Comparison of ENCODE assay signal across 1 cellular context in the genomic region with DNA sequence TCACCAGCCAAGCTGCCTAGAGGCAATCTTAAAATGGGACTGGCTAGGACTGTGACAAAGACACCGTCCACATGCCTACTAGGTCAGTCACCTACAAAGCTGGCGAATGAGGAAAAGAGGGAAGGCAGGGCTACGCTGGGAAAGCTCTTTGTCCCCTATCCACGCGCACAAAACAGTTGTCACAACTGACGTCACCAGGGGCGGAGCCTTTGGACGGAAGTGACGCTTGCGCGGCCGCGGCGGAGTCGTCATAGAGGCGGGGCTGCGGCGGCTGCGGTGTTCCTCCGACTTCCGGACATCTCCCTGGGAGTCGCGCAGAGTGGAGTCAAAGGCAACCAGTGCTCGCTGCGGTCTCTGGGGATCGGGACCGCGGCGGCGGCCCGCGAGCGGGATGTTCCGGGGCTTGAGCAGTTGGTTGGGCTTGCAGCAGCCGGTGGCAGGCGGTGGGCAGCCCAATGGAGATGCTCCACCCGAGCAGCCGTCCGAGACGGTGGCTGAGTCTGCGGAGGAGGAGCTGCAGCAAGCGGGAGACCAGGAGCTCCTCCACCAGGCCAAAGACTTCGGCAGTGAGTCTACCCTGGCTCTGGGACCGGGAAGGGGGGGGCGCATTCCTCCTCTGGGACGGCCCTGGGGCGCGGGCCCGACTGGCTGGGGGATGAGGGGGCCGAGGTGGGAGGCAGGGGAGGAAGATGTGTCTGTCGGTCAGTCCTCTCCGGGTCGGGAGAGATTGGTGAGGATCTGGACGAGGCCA.
TF ChIP-seq lines count a peak whose summit lies in the region.

Gene SYAP1 (plus strand): TSS at position 279 of the 751 bp plus-strand sequence. CDS start 113 bp downstream, at position 392.

TF ChIP-seq in K562, 482 proteins besides CTCF, POLR2A, EP300 and RAD21 (continued from another document and continues in another):
- TF ChIP-seq, protein P1, sequence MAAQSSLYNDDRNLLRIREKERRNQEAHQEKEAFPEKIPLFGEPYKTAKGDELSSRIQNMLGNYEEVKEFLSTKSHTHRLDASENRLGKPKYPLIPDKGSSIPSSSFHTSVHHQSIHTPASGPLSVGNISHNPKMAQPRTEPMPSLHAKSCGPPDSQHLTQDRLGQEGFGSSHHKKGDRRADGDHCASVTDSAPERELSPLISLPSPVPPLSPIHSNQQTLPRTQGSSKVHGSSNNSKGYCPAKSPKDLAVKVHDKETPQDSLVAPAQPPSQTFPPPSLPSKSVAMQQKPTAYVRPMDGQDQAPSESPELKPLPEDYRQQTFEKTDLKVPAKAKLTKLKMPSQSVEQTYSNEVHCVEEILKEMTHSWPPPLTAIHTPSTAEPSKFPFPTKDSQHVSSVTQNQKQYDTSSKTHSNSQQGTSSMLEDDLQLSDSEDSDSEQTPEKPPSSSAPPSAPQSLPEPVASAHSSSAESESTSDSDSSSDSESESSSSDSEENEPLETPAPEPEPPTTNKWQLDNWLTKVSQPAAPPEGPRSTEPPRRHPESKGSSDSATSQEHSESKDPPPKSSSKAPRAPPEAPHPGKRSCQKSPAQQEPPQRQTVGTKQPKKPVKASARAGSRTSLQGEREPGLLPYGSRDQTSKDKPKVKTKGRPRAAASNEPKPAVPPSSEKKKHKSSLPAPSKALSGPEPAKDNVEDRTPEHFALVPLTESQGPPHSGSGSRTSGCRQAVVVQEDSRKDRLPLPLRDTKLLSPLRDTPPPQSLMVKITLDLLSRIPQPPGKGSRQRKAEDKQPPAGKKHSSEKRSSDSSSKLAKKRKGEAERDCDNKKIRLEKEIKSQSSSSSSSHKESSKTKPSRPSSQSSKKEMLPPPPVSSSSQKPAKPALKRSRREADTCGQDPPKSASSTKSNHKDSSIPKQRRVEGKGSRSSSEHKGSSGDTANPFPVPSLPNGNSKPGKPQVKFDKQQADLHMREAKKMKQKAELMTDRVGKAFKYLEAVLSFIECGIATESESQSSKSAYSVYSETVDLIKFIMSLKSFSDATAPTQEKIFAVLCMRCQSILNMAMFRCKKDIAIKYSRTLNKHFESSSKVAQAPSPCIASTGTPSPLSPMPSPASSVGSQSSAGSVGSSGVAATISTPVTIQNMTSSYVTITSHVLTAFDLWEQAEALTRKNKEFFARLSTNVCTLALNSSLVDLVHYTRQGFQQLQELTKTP (IDR thresholded peaks at IDR 0.05; ENCODE audit: low read depth in 1 of 2, partially characterized antibody in 2 of 2), result peak in 1 of 2 experiments; percentile 26
- TF ChIP-seq KLF16 (IDR thresholded peaks at IDR 0.05) (no peak), SOX6 (IDR thresholded peaks at IDR 0.05) (0 out of 2 replicates have a peak, but pooled peaks have one; percentile 17), BACH1 (tag; IDR thresholded peaks at IDR 0.05) (no peak), LEF1 (IDR thresholded peaks at IDR 0.05) (no peak), ZFP1 (CRISPR knock-in tag; IDR thresholded peaks at IDR 0.05) (no peak), ZNF174 (CRISPR knock-in tag; IDR thresholded peaks at IDR 0.05) (no peak), TAF1 (IDR thresholded peaks at IDR 0.05; ENCODE audit: control insufficient read depth, extremely low read depth, insufficient read depth, low read length, severe bottlenecking) (peak; percentile 94), ZBTB17 (CRISPR knock-in tag; IDR thresholded peaks at IDR 0.05) (no peak), FOXA1 (IDR thresholded peaks at IDR 0.05; ENCODE audit: borderline replicate concordance) (no peak), PML (IDR thresholded peaks at IDR 0.05; ENCODE audit: low read length) (peak; percentile 81; the same call in 1 of the 2 replicates), HNRNPK (IDR thresholded peaks at IDR 0.05; ENCODE audit: low read depth, low read length, poor library complexity, severe bottlenecking) (no peak), SAFB (IDR thresholded peaks at IDR 0.05; ENCODE audit: borderline replicate concordance, low read depth, low read length) (no peak), ZKSCAN8 (CRISPR knock-in tag; IDR thresholded peaks at IDR 0.05) (no peak), DPF2 (IDR thresholded peaks at IDR 0.05) (no peak; the same call in 1 of the 2 replicates), SRF (CRISPR knock-in tag; IDR thresholded peaks at IDR 0.05) (peak in 1 of 2 experiments; percentile 9; a peak in 1 of 4 replicates), SIRT6 (IDR thresholded peaks at IDR 0.05; ENCODE audit: low read depth, low read length) (no peak), CLOCK (CRISPR knock-in tag; IDR thresholded peaks at IDR 0.05; ENCODE audit: borderline replicate concordance) (no peak), CREB1 (IDR thresholded peaks at IDR 0.05) (peak; percentile 99), CREB1 (CRISPR knock-in tag; IDR thresholded peaks at IDR 0.05) (peak; percentile 98), ZNF436 (CRISPR knock-in tag; IDR thresholded peaks at IDR 0.05) (no peak), HDAC3 (IDR thresholded peaks at IDR 0.05; ENCODE audit: borderline replicate concordance, partially characterized antibody) (no peak), ZNF778 (CRISPR knock-in tag; IDR thresholded peaks at IDR 0.05) (no peak), PRPF4 (IDR thresholded peaks at IDR 0.05; ENCODE audit: insufficient read depth, low read depth, low read length, poor library complexity, severe bottlenecking) (no peak), RBFOX2 (IDR thresholded peaks at IDR 0.05; ENCODE audit: low read depth, low read length) (peak; percentile 99), PYGO2 (tag; IDR thresholded peaks at IDR 0.05) (no peak), ATF2 (CRISPR knock-in tag; IDR thresholded peaks at IDR 0.05) (peak; percentile 58; the same call in 1 of the 2 replicates), GTF3C2 (IDR thresholded peaks at IDR 0.05; ENCODE audit: borderline replicate concordance, extremely low read depth, insufficient read length) (no peak), ZNF584 (CRISPR knock-in tag; IDR thresholded peaks at IDR 0.05; ENCODE audit: low read depth) (no peak), DIDO1 (tag; IDR thresholded peaks at IDR 0.05; ENCODE audit: low read depth) (no peak), HDAC8 (tag; IDR thresholded peaks at IDR 0.05) (no peak), SNRNP70 (optimal IDR thresholded peaks at IDR 0.05; ENCODE audit: low read depth, low read length) (no peak), RBM34 (IDR thresholded peaks at IDR 0.05; ENCODE audit: borderline replicate concordance, insufficient read depth, low read length) (no peak), POLR2G (IDR thresholded peaks at IDR 0.05; ENCODE audit: low read depth, low read length) (peak; percentile 100), MYNN (IDR thresholded peaks at IDR 0.05) (no peak), MYNN (CRISPR knock-in tag; IDR thresholded peaks at IDR 0.05) (no peak), CC2D1A (IDR thresholded peaks at IDR 0.05) (no peak), ZNF707 (CRISPR knock-in tag; conservative IDR thresholded peaks at IDR 0.05) (no peak)
- TF ChIP-seq, protein P2, sequence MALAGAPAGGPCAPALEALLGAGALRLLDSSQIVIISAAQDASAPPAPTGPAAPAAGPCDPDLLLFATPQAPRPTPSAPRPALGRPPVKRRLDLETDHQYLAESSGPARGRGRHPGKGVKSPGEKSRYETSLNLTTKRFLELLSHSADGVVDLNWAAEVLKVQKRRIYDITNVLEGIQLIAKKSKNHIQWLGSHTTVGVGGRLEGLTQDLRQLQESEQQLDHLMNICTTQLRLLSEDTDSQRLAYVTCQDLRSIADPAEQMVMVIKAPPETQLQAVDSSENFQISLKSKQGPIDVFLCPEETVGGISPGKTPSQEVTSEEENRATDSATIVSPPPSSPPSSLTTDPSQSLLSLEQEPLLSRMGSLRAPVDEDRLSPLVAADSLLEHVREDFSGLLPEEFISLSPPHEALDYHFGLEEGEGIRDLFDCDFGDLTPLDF (CRISPR knock-in tag; IDR thresholded peaks at IDR 0.05), result 0 out of 2 replicates have a peak, but pooled peaks have one; percentile 46
- TF ChIP-seq, protein P3, sequence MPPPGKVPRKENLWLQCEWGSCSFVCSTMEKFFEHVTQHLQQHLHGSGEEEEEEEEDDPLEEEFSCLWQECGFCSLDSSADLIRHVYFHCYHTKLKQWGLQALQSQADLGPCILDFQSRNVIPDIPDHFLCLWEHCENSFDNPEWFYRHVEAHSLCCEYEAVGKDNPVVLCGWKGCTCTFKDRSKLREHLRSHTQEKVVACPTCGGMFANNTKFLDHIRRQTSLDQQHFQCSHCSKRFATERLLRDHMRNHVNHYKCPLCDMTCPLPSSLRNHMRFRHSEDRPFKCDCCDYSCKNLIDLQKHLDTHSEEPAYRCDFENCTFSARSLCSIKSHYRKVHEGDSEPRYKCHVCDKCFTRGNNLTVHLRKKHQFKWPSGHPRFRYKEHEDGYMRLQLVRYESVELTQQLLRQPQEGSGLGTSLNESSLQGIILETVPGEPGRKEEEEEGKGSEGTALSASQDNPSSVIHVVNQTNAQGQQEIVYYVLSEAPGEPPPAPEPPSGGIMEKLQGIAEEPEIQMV (tag; conservative IDR thresholded peaks at IDR 0.05; ENCODE audit: low read depth), result no peak
- TF ChIP-seq, protein P4, sequence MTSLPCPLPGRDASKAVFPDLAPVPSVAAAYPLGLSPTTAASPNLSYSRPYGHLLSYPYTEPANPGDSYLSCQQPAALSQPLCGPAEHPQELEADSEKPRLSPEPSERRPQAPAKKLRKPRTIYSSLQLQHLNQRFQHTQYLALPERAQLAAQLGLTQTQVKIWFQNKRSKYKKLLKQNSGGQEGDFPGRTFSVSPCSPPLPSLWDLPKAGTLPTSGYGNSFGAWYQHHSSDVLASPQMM (CRISPR knock-in tag; IDR thresholded peaks at IDR 0.05), result no peak
- TF ChIP-seq, protein P5, sequence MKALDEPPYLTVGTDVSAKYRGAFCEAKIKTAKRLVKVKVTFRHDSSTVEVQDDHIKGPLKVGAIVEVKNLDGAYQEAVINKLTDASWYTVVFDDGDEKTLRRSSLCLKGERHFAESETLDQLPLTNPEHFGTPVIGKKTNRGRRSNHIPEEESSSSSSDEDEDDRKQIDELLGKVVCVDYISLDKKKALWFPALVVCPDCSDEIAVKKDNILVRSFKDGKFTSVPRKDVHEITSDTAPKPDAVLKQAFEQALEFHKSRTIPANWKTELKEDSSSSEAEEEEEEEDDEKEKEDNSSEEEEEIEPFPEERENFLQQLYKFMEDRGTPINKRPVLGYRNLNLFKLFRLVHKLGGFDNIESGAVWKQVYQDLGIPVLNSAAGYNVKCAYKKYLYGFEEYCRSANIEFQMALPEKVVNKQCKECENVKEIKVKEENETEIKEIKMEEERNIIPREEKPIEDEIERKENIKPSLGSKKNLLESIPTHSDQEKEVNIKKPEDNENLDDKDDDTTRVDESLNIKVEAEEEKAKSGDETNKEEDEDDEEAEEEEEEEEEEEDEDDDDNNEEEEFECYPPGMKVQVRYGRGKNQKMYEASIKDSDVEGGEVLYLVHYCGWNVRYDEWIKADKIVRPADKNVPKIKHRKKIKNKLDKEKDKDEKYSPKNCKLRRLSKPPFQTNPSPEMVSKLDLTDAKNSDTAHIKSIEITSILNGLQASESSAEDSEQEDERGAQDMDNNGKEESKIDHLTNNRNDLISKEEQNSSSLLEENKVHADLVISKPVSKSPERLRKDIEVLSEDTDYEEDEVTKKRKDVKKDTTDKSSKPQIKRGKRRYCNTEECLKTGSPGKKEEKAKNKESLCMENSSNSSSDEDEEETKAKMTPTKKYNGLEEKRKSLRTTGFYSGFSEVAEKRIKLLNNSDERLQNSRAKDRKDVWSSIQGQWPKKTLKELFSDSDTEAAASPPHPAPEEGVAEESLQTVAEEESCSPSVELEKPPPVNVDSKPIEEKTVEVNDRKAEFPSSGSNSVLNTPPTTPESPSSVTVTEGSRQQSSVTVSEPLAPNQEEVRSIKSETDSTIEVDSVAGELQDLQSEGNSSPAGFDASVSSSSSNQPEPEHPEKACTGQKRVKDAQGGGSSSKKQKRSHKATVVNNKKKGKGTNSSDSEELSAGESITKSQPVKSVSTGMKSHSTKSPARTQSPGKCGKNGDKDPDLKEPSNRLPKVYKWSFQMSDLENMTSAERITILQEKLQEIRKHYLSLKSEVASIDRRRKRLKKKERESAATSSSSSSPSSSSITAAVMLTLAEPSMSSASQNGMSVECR (CRISPR knock-in tag; IDR thresholded peaks at IDR 0.05), result no peak
